In genomic region chr22:28884754-28885375, GRCh38 we compare ENCODE assay signal across 8 cellular contexts. TPM values are rescaled to one million over a fixed set of nuclear protein-coding genes. Genes with fewer than 3 reads are reported as not detected.
A peak's percentile ranks its signal among the peaks of the same experiment; 100 is the strongest.
DNase-seq lines count a peak whose midpoint lies in the region; ATAC-seq and TF ChIP-seq lines count a peak whose summit lies in the region.

No MANE protein-coding gene starts in this region.

- peak overlapping the region; percentile 51 to 64 (median 51) for H3K9ac ChIP-seq in skeletal muscle tissue (ENCODE audit: low read depth in 1 of 3, low read length in 3 of 3)

- no peaks in the 10 kb centered on the region for H3K9me3 ChIP-seq in WERI-Rb-1 (ENCODE audit: severe bottlenecking)
- H3K9me3 ChIP-seq in right cardiac atrium (ENCODE audit: control insufficient read depth, low read length): no peaks in the 10 kb centered on the region
- H3K9me3 ChIP-seq in skeletal muscle tissue (ENCODE audit: control insufficient read depth in 3 of 3, low read length in 3 of 3): no peaks in the 10 kb centered on the region

- peaks cover 3% of the 10 kb centered on the region for H3K4me1 ChIP-seq in right cardiac atrium (ENCODE audit: control insufficient read depth, insufficient read depth, low read length)
- H3K4me1 ChIP-seq in skeletal muscle tissue (ENCODE audit: control insufficient read depth in 3 of 3, insufficient read depth in 3 of 3, low read length in 3 of 3): peaks cover 15 to 28% (median 22%) of the 10 kb centered on the region in 3 donors

- H3K36me3 ChIP-seq in WERI-Rb-1 (no peaks in the 10 kb centered on the region), skeletal muscle tissue (ENCODE audit: control insufficient read depth in 3 of 3, insufficient read depth in 3 of 3, low read length in 3 of 3) (no peaks in the 10 kb centered on the region)

- no peaks in the 10 kb centered on the region for H3K27me3 ChIP-seq in WERI-Rb-1 (ENCODE audit: insufficient read depth, low read depth, severe bottlenecking)
- no peaks in the 10 kb centered on the region for H3K27me3 ChIP-seq in right cardiac atrium (ENCODE audit: control insufficient read depth, insufficient read depth)
- no peaks in the 10 kb centered on the region for H3K27me3 ChIP-seq in skeletal muscle tissue (ENCODE audit: control insufficient read depth in 3 of 3, insufficient read depth in 3 of 3, low read length in 3 of 3)

- no peak for ATAC-seq in right cardiac atrium

- 64% methylated on average over 19 of the region's 19 CpGs for WGBS in right cardiac atrium

- DNase-seq in HT-29 (ENCODE audit: low spot score) (peak; percentile 63), WERI-Rb-1 (no peak), right cardiac atrium (no peak), AML-193 (lab: John Stamatoyannopoulos, UW) (no peak), NCI-H187 (lab: John Stamatoyannopoulos, UW) (no peak), HCEC 1CT (no peak), NCI-H2107 treated with DMSO at 0.1 percent for 48 hours (lab: John Stamatoyannopoulos, UW; ENCODE audit: unreplicated experiment) (no peak)

- peak overlapping the region; percentile 74 for H3K4me3 ChIP-seq in WERI-Rb-1 (ENCODE audit: low read depth, low read length)
- H3K4me3 ChIP-seq in right cardiac atrium (ENCODE audit: low read length): peak overlapping the region; percentile 92
- H3K4me3 ChIP-seq in skeletal muscle tissue (ENCODE audit: low read length in 3 of 3): peak overlapping the region; percentile 70 to 73 (median 72)

- no peak overlapping the region for H3K27ac ChIP-seq in WERI-Rb-1
- H3K27ac ChIP-seq in right cardiac atrium (ENCODE audit: low read length): no peak overlapping the region
- no peak overlapping the region for H3K27ac ChIP-seq in skeletal muscle tissue (ENCODE audit: low read depth, low read length)

- TF ChIP-seq CTCF in WERI-Rb-1 (IDR thresholded peaks at IDR 0.05; ENCODE audit: low read depth, low read length): no peak

- intact Hi-C loops in right cardiac atrium (cut with DNase I): loop anchor here in 1 of 4 donors (5.0 kb wide), 1 partner anchor 147 kb away; no protein-coding TSS in a partner anchor

RNA-seq across cellular contexts. Expression of gene ZNRF3, which starts 1.5 kb away (rescaled TPM):
- total RNA-seq in HT-29 (2014; rRNA removed; shearing (Covaris generic)): 70.2 and 81.8 TPM in 2 replicates
- total RNA-seq in right cardiac atrium (1 to 10 TPM; 8.4 to 9.4 (median 8.8) TPM), skeletal muscle tissue (7.3 TPM)
- polyA plus RNA-seq in right cardiac atrium: 4.0 TPM
